8 cellular contexts compared by ENCODE assay signal in genomic region chr20:35954200-35954906, GRCh38. TPM values are rescaled to one million over a fixed set of nuclear protein-coding genes. Genes with fewer than 3 reads are reported as not detected.
DNase-seq lines count a peak whose midpoint lies in the region; ATAC-seq, FAIRE-seq and TF ChIP-seq lines count a peak whose summit lies in the region.

SCAND1 (minus strand) TSS chr20:35954502; CDS start chr20:35954284, 218 bp downstream.

- no peaks in the 10 kb centered on the region for H3K27me3 ChIP-seq in RWPE2 (ENCODE audit: insufficient read depth, poor library complexity, severe bottlenecking)

- ATAC-seq in RWPE2 (ENCODE audit: low read depth) = peak; percentile 89
- ATAC-seq in natural killer cell = peak; percentile 85 to 95 (median 85)

- H3K36me3 Mint-ChIP-seq in activated T-helper 2 cell treated with anti-CD3 and anti-CD28 coated beads, Interferon-gamma antibody, Interleukin-2, Interleukin-4, amounts not matched to agents 10 μg/mL and 5 μg/mL and 100 μg/mL, durations not matched to agents 14 hours and 24 hours and 36 hours (ENCODE audit: low read depth) = peaks cover 17% of the 10 kb centered on the region
- H3K36me3 Mint-ChIP-seq in natural killer cell = no peaks in the 10 kb centered on the region

- H3K9me3 ChIP-seq in ES-I3 (ENCODE audit: control insufficient read depth, insufficient read depth, low read length) (no peaks in the 10 kb centered on the region), RWPE2 (ENCODE audit: severe bottlenecking) (no peaks in the 10 kb centered on the region)

- peak; percentile 100 for TF ChIP-seq CTCF in RWPE2 (IDR thresholded peaks at IDR 0.05; ENCODE audit: poor library complexity, severe bottlenecking)
- TF ChIP-seq CTCF in fibroblast of mammary gland (conservative IDR thresholded peaks at IDR 0.05; ENCODE audit: control insufficient read depth, insufficient read depth, low read depth, low read length) = peak; percentile 77
- peak; percentile 96 for TF ChIP-seq CTCF in natural killer cell (IDR thresholded peaks at IDR 0.05)

- H3K4me1 Mint-ChIP-seq in activated T-helper 2 cell treated with anti-CD3 and anti-CD28 coated beads, Interferon-gamma antibody, Interleukin-2, Interleukin-4, amounts not matched to agents 10 μg/mL and 5 μg/mL and 100 μg/mL, durations not matched to agents 14 hours and 24 hours and 36 hours (ENCODE audit: low read depth) = peaks cover 13% of the 10 kb centered on the region
- peaks cover 17 to 25% of the 10 kb centered on the region in 2 donors for H3K4me1 Mint-ChIP-seq in natural killer cell

- peak within 1 kb of the TSS; percentile 100 for H3K27ac Mint-ChIP-seq in activated T-helper 2 cell treated with anti-CD3 and anti-CD28 coated beads, Interferon-gamma antibody, Interleukin-2, Interleukin-4, amounts not matched to agents 10 μg/mL and 5 μg/mL and 100 μg/mL, durations not matched to agents 14 hours and 24 hours and 36 hours
- H3K27ac Mint-ChIP-seq in natural killer cell = peak within 1 kb of the TSS; percentile 98 to 100

- H3K4me1 ChIP-seq in ES-I3 (ENCODE audit: insufficient read depth, low read length) = no peaks in the 10 kb centered on the region
- H3K4me1 ChIP-seq in RWPE2 (ENCODE audit: insufficient read depth, poor library complexity, severe bottlenecking) = peaks cover 10% of the 10 kb centered on the region

- TF ChIP-seq POLR2A in H54 (IDR thresholded peaks at IDR 0.05; ENCODE audit: low read depth, low read length) = peak; percentile 86

- H3K4me3 ChIP-seq in RWPE2 (ENCODE audit: severe bottlenecking) = peak within 1 kb of the TSS; percentile 85
- H3K4me3 ChIP-seq in fibroblast of mammary gland (ENCODE audit: control insufficient read depth, low read depth, low read length) = peak within 1 kb of the TSS; percentile 89

- H3K9ac ChIP-seq in ES-I3 (ENCODE audit: low read depth, low read length) = peak within 1 kb of the TSS; percentile 81

- peak; percentile 88 for DNase-seq in H54 (ENCODE audit: insufficient read length, low spot score)
- DNase-seq in LoVo (ENCODE audit: low spot score) = peak; percentile 99
- peak; percentile 100 for DNase-seq in RWPE2 (ENCODE audit: low spot score)
- DNase-seq in activated T-helper 2 cell treated with anti-CD3 and anti-CD28 coated beads, Interferon-gamma antibody, Interleukin-2, Interleukin-4, amounts not matched to agents 10 μg/mL and 5 μg/mL and 100 μg/mL, durations not matched to agents 14 hours and 24 hours and 36 hours (ENCODE audit: low spot score) = peak; percentile 97
- peak; percentile 93 for DNase-seq in fibroblast of mammary gland (ENCODE audit: low read depth)
- DNase-seq in natural killer cell = peak; percentile 95
- DNase-seq in stimulated activated naive CD4-positive, alpha-beta T cell treated with Interleukin-2 at 50 U/mL for 16 hours (lab: John Stamatoyannopoulos, UW) = peak; percentile 98

- no peaks in the 10 kb centered on the region for H3K27me3 Mint-ChIP-seq in activated T-helper 2 cell treated with anti-CD3 and anti-CD28 coated beads, Interferon-gamma antibody, Interleukin-2, Interleukin-4, amounts not matched to agents 10 μg/mL and 5 μg/mL and 100 μg/mL, durations not matched to agents 14 hours and 24 hours and 36 hours (ENCODE audit: low read depth)
- H3K27me3 Mint-ChIP-seq in natural killer cell (ENCODE audit: low read depth in 2 of 2) = no peaks in the 10 kb centered on the region

- no peaks in the 10 kb centered on the region for H3K36me3 ChIP-seq in ES-I3 (ENCODE audit: insufficient read depth, low read length)
- H3K36me3 ChIP-seq in RWPE2 (ENCODE audit: low read depth) = no peaks in the 10 kb centered on the region

- peaks cover 8% of the 10 kb centered on the region for H3K9me3 Mint-ChIP-seq in activated T-helper 2 cell treated with anti-CD3 and anti-CD28 coated beads, Interferon-gamma antibody, Interleukin-2, Interleukin-4, amounts not matched to agents 10 μg/mL and 5 μg/mL and 100 μg/mL, durations not matched to agents 14 hours and 24 hours and 36 hours
- H3K9me3 Mint-ChIP-seq in natural killer cell = no peaks in the 10 kb centered on the region

- FAIRE-seq in H54 (lab: Jason Lieb, UNC) = peak; percentile 15

- peak within 1 kb of the TSS; percentile 94 for H3K27ac ChIP-seq in RWPE2 (ENCODE audit: poor library complexity, severe bottlenecking)

- peak within 1 kb of the TSS; percentile 100 for H3K4me3 Mint-ChIP-seq in activated T-helper 2 cell treated with anti-CD3 and anti-CD28 coated beads, Interferon-gamma antibody, Interleukin-2, Interleukin-4, amounts not matched to agents 10 μg/mL and 5 μg/mL and 100 μg/mL, durations not matched to agents 14 hours and 24 hours and 36 hours (ENCODE audit: low read depth)
- H3K4me3 Mint-ChIP-seq in natural killer cell = peak within 1 kb of the TSS; percentile 99

- intact Hi-C loops in activated T-helper 2 cell treated with anti-CD3 and anti-CD28 coated beads, Interferon-gamma antibody, Interleukin-2, Interleukin-4, amounts not matched to agents 10 μg/mL and 5 μg/mL and 100 μg/mL, durations not matched to agents 14 hours and 24 hours and 36 hours (cut with micrococcal nuclease) = loop anchor here (1.0 to 5.0 kb wide), 7 partner anchors 108 to 862 kb away; partner anchors contain the start of genes PHF20, RBM39, SPAG4 and TRPC4AP
- intact Hi-C loops in natural killer cell (cut with micrococcal nuclease) = loop anchor here (2.0 to 5.0 kb wide), 2 partner anchors 212 to 500 kb away; partner anchors contain the start of genes CEP250 and RBM39

RNA-seq across cellular contexts. Expression of gene SCAND1, which starts in this region (rescaled TPM):
- 39.5 and 40.3 TPM in 2 replicates for total RNA-seq in activated T-helper 2 cell treated with anti-CD3 and anti-CD28 coated beads, Interferon-gamma antibody, Interleukin-2, Interleukin-4, amounts not matched to agents 10 μg/mL and 5 μg/mL and 100 μg/mL, durations not matched to agents 14 hours and 24 hours and 36 hours
- total RNA-seq in natural killer cell = 10 to 100 TPM; 51.4 to 70.3 (median 63.9) TPM

Comparison
In these comparisons a context has a peak if more than half of its experiments do, and no peak if none do; other contexts are left out.
1. Peak in every context shown above with its lines: DNase-seq, ATAC-seq, H3K4me3 ChIP-seq and H3K27ac ChIP-seq.